ENCODE assay signal across 8 cellular contexts in the genomic region with DNA sequence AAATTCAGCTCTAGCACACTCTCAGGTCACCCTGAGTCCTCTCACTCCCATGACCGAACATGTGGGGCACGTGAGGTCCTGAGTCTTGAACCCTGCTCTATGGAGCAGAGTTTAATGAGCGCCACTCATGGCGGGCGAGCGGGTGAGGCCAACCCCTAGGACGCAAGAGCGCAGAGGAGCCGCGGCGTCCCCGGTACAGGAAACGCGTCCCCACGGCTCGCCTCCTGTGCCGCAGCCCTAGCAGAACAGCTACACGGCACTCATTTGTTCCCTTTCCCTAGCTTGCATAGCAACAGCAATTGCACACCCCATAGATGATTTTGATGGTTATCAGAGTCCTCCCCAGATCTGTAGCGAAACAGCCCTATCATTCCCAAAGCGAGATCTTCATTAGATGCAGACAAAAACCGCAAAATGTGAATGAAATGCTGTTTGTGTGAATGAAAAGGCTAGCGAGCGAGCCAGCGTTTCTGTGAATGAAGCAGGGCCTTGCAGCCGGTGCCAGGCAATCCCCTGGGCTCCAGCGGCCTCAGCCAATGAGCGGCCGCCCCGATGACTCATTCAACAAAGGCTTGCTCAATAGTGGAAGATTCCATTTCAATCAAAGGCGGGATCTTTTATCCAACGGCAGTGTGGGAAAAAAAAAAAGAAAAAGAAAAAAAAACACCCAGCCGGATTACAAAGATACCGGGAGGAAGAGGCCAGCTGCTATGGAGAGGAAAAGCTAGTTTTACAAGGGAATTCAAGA. TPM values are rescaled to one million over a fixed set of nuclear protein-coding genes. Genes with fewer than 3 reads are reported as not detected.
A peak's percentile ranks its signal among the peaks of the same experiment; 100 is the strongest.
DNase-seq lines count a peak whose midpoint lies in the region; ATAC-seq and TF ChIP-seq lines count a peak whose summit lies in the region.

No MANE protein-coding gene starts in this region.

- H2BK5ac ChIP-seq in IMR-90 (ENCODE audit: low read depth, low read length, poor library complexity, severe bottlenecking): peak overlapping the region; percentile 88

- no peaks in the 10 kb centered on the region for H3K9me3 ChIP-seq in IMR-90 (ENCODE audit: control insufficient read depth, insufficient read depth, low read length)
- no peaks in the 10 kb centered on the region for H3K9me3 ChIP-seq in testis

- CTCF ChIA-PET in IMR-90 (lab: Yijun Ruan, JAX): no interaction called here

- H3K36me3 ChIP-seq in IMR-90 (ENCODE audit: control insufficient read depth, insufficient read depth, low read length) (no peaks in the 10 kb centered on the region), testis (ENCODE audit: low read depth, missing control alignments) (no peaks in the 10 kb centered on the region)

- H4K8ac ChIP-seq in IMR-90 (ENCODE audit: low read depth in 2 of 2, low read length in 2 of 2): peak overlapping the region; percentile 81 to 91

- no peaks in the 10 kb centered on the region for H3K36me3 Mint-ChIP-seq in activated naive CD8-positive, alpha-beta T cell treated with anti-CD3 and anti-CD28 coated beads for 36 hours
- no peaks in the 10 kb centered on the region for H3K36me3 Mint-ChIP-seq in nephron progenitor cell (ENCODE audit: low read depth)

- peak overlapping the region; percentile 71 for H3K27ac Mint-ChIP-seq in activated naive CD8-positive, alpha-beta T cell treated with anti-CD3 and anti-CD28 coated beads for 36 hours
- H3K27ac Mint-ChIP-seq in nephron progenitor cell: peak overlapping the region; percentile 58

- TF ChIP-seq POLR2A in IMR-90 (IDR thresholded peaks at IDR 0.05; ENCODE audit: low read depth, low read length): peak; percentile 76
- no peak for TF ChIP-seq POLR2A in testis (IDR thresholded peaks at IDR 0.05)

- POLR2A ChIA-PET in IMR-90 (lab: Charles Lee; ENCODE audit: unreplicated experiment): interaction anchor here (0.6 to 0.9 kb wide), 2 partner anchors 59 to 133 kb away, joined by 3 to 7 read pairs; no protein-coding TSS in a partner anchor

- peak overlapping the region; percentile 91 for H3K56ac ChIP-seq in IMR-90 (ENCODE audit: extremely low read depth, insufficient read depth, low read length)

- peak; percentile 66 for ATAC-seq in IMR-90 (ENCODE audit: low read depth)
- no peak for ATAC-seq in HG02642 (IDR thresholded peaks at IDR 0.05; ENCODE audit: poor library complexity, unreplicated experiment)

- peak; percentile 3; the same call in 1 of the 2 replicates for TF ChIP-seq RAD21 in IMR-90 (IDR thresholded peaks at IDR 0.05; ENCODE audit: low read length)

- TF ChIP-seq CTCF in IMR-90 (conservative IDR thresholded peaks at IDR 0.05; ENCODE audit: low read depth, low read length) (no peak), nephron progenitor cell (IDR thresholded peaks at IDR 0.05) (no peak), testis (IDR thresholded peaks at IDR 0.05) (no peak)

- peak overlapping the region; percentile 96 for H3K4me2 ChIP-seq in IMR-90 (ENCODE audit: low read depth, low read length)

- H3K27me3 Mint-ChIP-seq in activated naive CD8-positive, alpha-beta T cell treated with anti-CD3 and anti-CD28 coated beads for 36 hours: peaks cover 74% of the 10 kb centered on the region
- H3K27me3 Mint-ChIP-seq in nephron progenitor cell (ENCODE audit: low read depth, poor library complexity): peaks cover 59% of the 10 kb centered on the region

- H3K9me3 Mint-ChIP-seq in activated naive CD8-positive, alpha-beta T cell treated with anti-CD3 and anti-CD28 coated beads for 36 hours: no peaks in the 10 kb centered on the region
- H3K9me3 Mint-ChIP-seq in nephron progenitor cell: no peaks in the 10 kb centered on the region

- H4K20me1 ChIP-seq in IMR-90 (ENCODE audit: insufficient read depth, low read length): peaks cover 5% of the 10 kb centered on the region; the same call in 1 of the 2 replicates

- H3K27me3 ChIP-seq in IMR-90 (ENCODE audit: control insufficient read depth, insufficient read depth, low read length) (no peaks in the 10 kb centered on the region), testis (no peaks in the 10 kb centered on the region)

- peak overlapping the region; percentile 95 for H3K18ac ChIP-seq in IMR-90 (ENCODE audit: low read depth, low read length)

- 0% methylated on average over 6 of the region's 33 CpGs; no CpG with 5 or more reads in 1 of the 2 experiments for WGBS in IMR-90 (ENCODE audit: extremely low coverage in 2 of 2, insufficient read length in 1 of 2), 2 experiments
- WGBS in testis, 2 donors: 4 to 13% methylated on average over 28 to 33 of the region's 33 CpGs

- peak overlapping the region; percentile 75 for H2BK120ac ChIP-seq in IMR-90 (ENCODE audit: low read depth, low read length)

- H3K4me1 ChIP-seq in IMR-90 (ENCODE audit: control insufficient read depth, insufficient read depth, low read length) (peaks cover 11% of the 10 kb centered on the region), testis (peaks cover 4% of the 10 kb centered on the region)

- H2AFZ ChIP-seq in IMR-90 (replicated peaks; ENCODE audit: low read length, poor library complexity): peak overlapping the region; percentile 87

- H3K79me1 ChIP-seq in IMR-90 (ENCODE audit: low read depth in 1 of 2, low read length in 2 of 2): peaks cover 12 to 26% of the 10 kb centered on the region in 2 experiments

- H4K91ac ChIP-seq in IMR-90 (ENCODE audit: insufficient read depth, low read depth, low read length): peak overlapping the region; percentile 83

- H3K4me3 Mint-ChIP-seq in activated naive CD8-positive, alpha-beta T cell treated with anti-CD3 and anti-CD28 coated beads for 36 hours: peak overlapping the region; percentile 53
- peak overlapping the region; percentile 82 for H3K4me3 Mint-ChIP-seq in nephron progenitor cell

- peak overlapping the region; percentile 57; the same call in 1 of the 2 replicates for H2BK20ac ChIP-seq in IMR-90 (ENCODE audit: low read depth, low read length)

- peak overlapping the region; percentile 94 for H4K5ac ChIP-seq in IMR-90 (ENCODE audit: low read depth, low read length)

- peak overlapping the region; percentile 91 for H3K27ac ChIP-seq in IMR-90 (ENCODE audit: insufficient read depth, low read length)
- H3K27ac ChIP-seq in testis: no peak overlapping the region

- BruUV-seq in IMR-90 (replicated peaks; lab: Mats Ljungman, UMichigan): TSS peak; percentile 31

- in situ Hi-C loops in IMR-90 (cut with MboI; ENCODE audit: low sequenced_read_pairs): no loop called here

- H3K4ac ChIP-seq in IMR-90 (ENCODE audit: low read depth, low read length): peak overlapping the region; percentile 85

- DNase-seq in DMS 273 treated with DMSO at 0.1 percent for 48 hours (lab: John Stamatoyannopoulos, UW) (peak; percentile 82), IMR-90 (peak; percentile 97), OCI-M1 (lab: John Stamatoyannopoulos, UW) (peak; percentile 90), glomerular endothelial cell (ENCODE audit: extremely low read depth, low read depth, low spot score) (peak; percentile 80), nephron progenitor cell (peak; percentile 79), testis (peak; percentile 86)
- DNase-seq in activated naive CD8-positive, alpha-beta T cell treated with anti-CD3 and anti-CD28 coated beads for 36 hours: peak; percentile 71

- peaks cover 19% of the 10 kb centered on the region for H3K4me1 Mint-ChIP-seq in activated naive CD8-positive, alpha-beta T cell treated with anti-CD3 and anti-CD28 coated beads for 36 hours
- H3K4me1 Mint-ChIP-seq in nephron progenitor cell: peaks cover 31% of the 10 kb centered on the region

- H3K9ac ChIP-seq in IMR-90 (ENCODE audit: low read depth, low read length): peak overlapping the region; percentile 80

- dilution Hi-C loops in IMR-90 (cut with HindIII; ENCODE audit: low sequenced_read_pairs, unreplicated experiment): no loop called here

- intact Hi-C loops in IMR-90 (cut with micrococcal nuclease) (loop anchor here (1.0 to 10.0 kb wide), 9 partner anchors 37 to 588 kb away; a partner anchor contains a TSS), testis (cut with DNase I; ENCODE audit: low total_unique reads) (no loop called here)

- peak overlapping the region; percentile 67 for H3K23ac ChIP-seq in IMR-90 (ENCODE audit: low read depth, low read length)

- peak overlapping the region; percentile 38 for H2AK9ac ChIP-seq in IMR-90 (replicated peaks; ENCODE audit: low read depth, low read length, poor library complexity)

- H2BK15ac ChIP-seq in IMR-90 (ENCODE audit: low read depth, low read length): peak overlapping the region; percentile 82; the same call in 2 of the 3 replicates

- no peaks in the 10 kb centered on the region; the same call in 1 of the 2 replicates for H3K9me1 ChIP-seq in IMR-90 (ENCODE audit: insufficient read depth, low read length)

- H2AK5ac ChIP-seq in IMR-90 (ENCODE audit: low read depth, low read length): peak overlapping the region; percentile 40

- H3K4me3 ChIP-seq in IMR-90 (ENCODE audit: insufficient read depth, low read depth, low read length) (peak overlapping the region; percentile 50), testis (peak overlapping the region in 1 of 2 donors; percentile 30)

- H3K14ac ChIP-seq in IMR-90 (replicated peaks; ENCODE audit: low read depth, low read length): peak overlapping the region; percentile 81

TF ChIP-seq in IMR-90, 13 proteins besides CTCF, POLR2A, EP300 and RAD21 (continues in another document):
- peak; percentile 70; the same call in 1 of the 2 replicates for TF ChIP-seq RFX5 (IDR thresholded peaks at IDR 0.05; ENCODE audit: low read depth, low read length)
- TF ChIP-seq RCOR1 (IDR thresholded peaks at IDR 0.05; ENCODE audit: insufficient replicate concordance, low read length): no peak
- TF ChIP-seq CEBPB (IDR thresholded peaks at IDR 0.05; ENCODE audit: low read depth, low read length): peak; percentile 98
- peak; percentile 93 for TF ChIP-seq FOS (IDR thresholded peaks at IDR 0.05; ENCODE audit: low read depth, low read length)
- TF ChIP-seq MAFK (IDR thresholded peaks at IDR 0.05; ENCODE audit: low read depth, low read length): no peak
- TF ChIP-seq, protein P1, sequence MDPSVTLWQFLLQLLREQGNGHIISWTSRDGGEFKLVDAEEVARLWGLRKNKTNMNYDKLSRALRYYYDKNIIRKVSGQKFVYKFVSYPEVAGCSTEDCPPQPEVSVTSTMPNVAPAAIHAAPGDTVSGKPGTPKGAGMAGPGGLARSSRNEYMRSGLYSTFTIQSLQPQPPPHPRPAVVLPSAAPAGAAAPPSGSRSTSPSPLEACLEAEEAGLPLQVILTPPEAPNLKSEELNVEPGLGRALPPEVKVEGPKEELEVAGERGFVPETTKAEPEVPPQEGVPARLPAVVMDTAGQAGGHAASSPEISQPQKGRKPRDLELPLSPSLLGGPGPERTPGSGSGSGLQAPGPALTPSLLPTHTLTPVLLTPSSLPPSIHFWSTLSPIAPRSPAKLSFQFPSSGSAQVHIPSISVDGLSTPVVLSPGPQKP (IDR thresholded peaks at IDR 0.05; ENCODE audit: borderline replicate concordance, low read depth, low read length): no peak
- TF ChIP-seq NFE2L2 (IDR thresholded peaks at IDR 0.05; ENCODE audit: low read depth, low read length): no peak

RNA-seq across cellular contexts. Expression of a gene that starts 1.5 kb away (rescaled TPM):
- 13.3 and 13.9 TPM in 2 replicates for total RNA-seq in IMR-90 (2012; rRNA removed)
- 4.5 and 5.9 TPM in 2 replicates for polyA plus RNA-seq in IMR-90 (2012; rRNA removed)
- 2.0 and 2.7 TPM in 2 replicates for polyA plus RNA-seq in IMR-90 (2012; cell fraction: cytosol; rRNA removed)
- polyA plus RNA-seq in IMR-90 (2012; cell fraction: nucleus; rRNA removed; ENCODE audit: low replicate concordance): 7.7 and 10.1 TPM in 2 replicates
- not detected for total RNA-seq in activated naive CD8-positive, alpha-beta T cell treated with anti-CD3 and anti-CD28 coated beads for 36 hours
- total RNA-seq in glomerular endothelial cell: 4.5 and 7.3 TPM in 2 replicates
- under 1 TPM; 0.37 to 0.87 TPM for total RNA-seq in testis
- 0.82 TPM for polyA plus RNA-seq in testis (ENCODE audit: insufficient read depth, low read depth, low replicate concordance)
